8 cellular contexts compared by ENCODE assay signal in genomic region chrX:129957241-129958099, GRCh38. TPM values are rescaled to one million over a fixed set of nuclear protein-coding genes. Genes with fewer than 3 reads are reported as not detected.
DNase-seq lines count a peak whose midpoint lies in the region; ATAC-seq and TF ChIP-seq lines count a peak whose summit lies in the region.

No MANE protein-coding gene starts in this region.

- H3K36me3 Mint-ChIP-seq in activated T-helper 17 cell treated with anti-CD3 and anti-CD28 coated beads, Interleukin-2, amount 50 U/mL, for 72 hours (ENCODE audit: low read depth) = peaks cover 5% of the 10 kb centered on the region

- no peaks in the 10 kb centered on the region for H3K36me3 ChIP-seq in parathyroid adenoma (ENCODE audit: control insufficient read depth, insufficient read depth, low read length)

- H3K4me3 Mint-ChIP-seq in activated T-helper 17 cell treated with anti-CD3 and anti-CD28 coated beads, Interleukin-2, amount 50 U/mL, for 72 hours = peak overlapping the region; percentile 67

- no peaks in the 10 kb centered on the region for H3K27me3 Mint-ChIP-seq in activated T-helper 17 cell treated with anti-CD3 and anti-CD28 coated beads, Interleukin-2, amount 50 U/mL, for 72 hours

- no peak overlapping the region for H3K9ac ChIP-seq in parathyroid adenoma

- no peaks in the 10 kb centered on the region for H3K79me2 ChIP-seq in parathyroid adenoma

- H3K27me3 ChIP-seq in parathyroid adenoma (ENCODE audit: control insufficient read depth, insufficient read depth, low read length) = no peaks in the 10 kb centered on the region

- intact Hi-C loops in Right ventricle myocardium superior (cut with DNase I) = no loop called here

- no peaks in the 10 kb centered on the region for H3K9me3 Mint-ChIP-seq in activated T-helper 17 cell treated with anti-CD3 and anti-CD28 coated beads, Interleukin-2, amount 50 U/mL, for 72 hours

- H3K4me1 ChIP-seq in parathyroid adenoma = peaks cover 2% of the 10 kb centered on the region

- H3K4me3 ChIP-seq in parathyroid adenoma (ENCODE audit: low read depth, low read length) = peak overlapping the region; percentile 52

- DNase-seq in CD1c-positive myeloid dendritic cell (ENCODE audit: extremely low spot score) (peak; percentile 86), NCI-H748 treated with DMSO at 0.1 percent for 48 hours (lab: John Stamatoyannopoulos, UW) (peak; percentile 31), Right ventricle myocardium superior (peak; percentile 83), NCI-H2081 treated with DMSO at 0.1 percent for 48 hours (lab: John Stamatoyannopoulos, UW) (no peak)

- TF ChIP-seq CTCF in parathyroid adenoma (IDR thresholded peaks at IDR 0.05) = no peak

- H3K4me2 ChIP-seq in parathyroid adenoma (ENCODE audit: low read length) = peak overlapping the region; percentile 77

- H3K4me1 Mint-ChIP-seq in activated T-helper 17 cell treated with anti-CD3 and anti-CD28 coated beads, Interleukin-2, amount 50 U/mL, for 72 hours = peaks cover 9% of the 10 kb centered on the region

- peak overlapping the region; percentile 5 for H3K27ac ChIP-seq in parathyroid adenoma

- no peaks in the 10 kb centered on the region for H3K9me3 ChIP-seq in parathyroid adenoma (ENCODE audit: control insufficient read depth, low read length)

- ATAC-seq in GM18873 (IDR thresholded peaks at IDR 0.05; ENCODE audit: low FRiP score, unreplicated experiment) (peak; percentile 61), HG03066 (IDR thresholded peaks at IDR 0.05; ENCODE audit: low read depth, unreplicated experiment) (peak; percentile 63), Right ventricle myocardium superior (ENCODE audit: poor library complexity) (peak; percentile 86)
- peak; percentile 73 for ATAC-seq in activated T-helper 17 cell treated with anti-CD3 and anti-CD28 coated beads, Interleukin-2, amount 50 U/mL, for 72 hours (replicated peaks)

- peak overlapping the region; percentile 46 for H3K27ac Mint-ChIP-seq in activated T-helper 17 cell treated with anti-CD3 and anti-CD28 coated beads, Interleukin-2, amount 50 U/mL, for 72 hours

- peak overlapping the region; percentile 85 for H2AFZ ChIP-seq in parathyroid adenoma

RNA-seq across cellular contexts. Expression of gene BCORL1, which starts 25.0 kb away (rescaled TPM):
- total RNA-seq in activated T-helper 17 cell treated with anti-CD3 and anti-CD28 coated beads, Interleukin-2, amount 50 U/mL, for 72 hours = 10 to 100 TPM in 1 of 2 donors, 1 to 10 TPM in 1; 8.4 to 11.7 TPM
- total RNA-seq in Right ventricle myocardium superior = 10.1 TPM

RNA-seq across cellular contexts. Expression of gene UTP14A, which starts 51.5 kb away (rescaled TPM):
- total RNA-seq in activated T-helper 17 cell treated with anti-CD3 and anti-CD28 coated beads, Interleukin-2, amount 50 U/mL, for 72 hours = 10 to 100 TPM; 16.8 to 33.3 TPM
- 6.9 TPM for total RNA-seq in Right ventricle myocardium superior
